8 cellular contexts compared by ENCODE assay signal in the genomic region with DNA sequence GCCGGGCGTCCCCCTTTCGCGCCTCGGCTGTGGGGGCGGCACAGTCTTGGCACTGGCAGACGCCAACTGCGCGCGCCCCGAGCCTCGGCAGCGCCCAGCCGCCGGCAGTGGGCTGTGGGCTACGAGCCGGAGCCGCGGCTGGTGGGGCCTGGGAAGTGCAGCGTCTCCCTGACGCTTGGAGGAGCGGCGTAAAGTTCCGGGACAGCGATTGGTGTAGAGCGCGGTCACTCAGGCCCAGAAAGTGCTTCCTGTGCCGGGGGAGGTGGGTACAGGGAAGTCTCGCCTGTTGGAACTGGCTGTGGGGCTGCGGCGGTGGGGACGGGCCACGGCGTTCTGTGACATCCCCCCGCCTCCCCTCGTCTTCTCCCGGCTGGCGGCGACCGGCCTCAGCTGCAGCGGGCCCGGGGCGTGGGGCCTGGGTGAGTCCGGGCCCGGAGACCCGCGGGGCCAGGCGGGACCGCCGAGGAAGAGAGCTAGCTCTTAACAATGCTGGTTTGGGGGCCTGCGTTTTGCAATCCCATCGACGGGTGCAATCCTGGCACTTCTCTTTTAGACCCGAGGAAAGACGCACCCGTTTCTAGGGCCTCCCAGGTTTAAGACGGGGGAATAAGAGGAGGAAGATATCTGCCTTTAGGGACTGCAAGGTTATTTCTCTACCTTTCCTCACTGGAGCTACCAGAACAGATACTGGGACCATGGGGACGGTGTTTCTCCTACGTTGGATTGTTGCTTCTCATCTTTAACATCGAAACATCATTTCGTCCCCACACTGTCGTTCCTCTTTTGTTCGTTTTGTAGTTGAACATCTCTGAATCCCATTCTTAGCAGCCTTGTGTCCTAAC. TPM values are rescaled to one million over a fixed set of nuclear protein-coding genes. Genes with fewer than 3 reads are reported as not detected.
A peak's percentile ranks its signal among the peaks of the same experiment; 100 is the strongest.
DNase-seq lines count a peak whose midpoint lies in the region; ATAC-seq and TF ChIP-seq lines count a peak whose summit lies in the region.

A gene (minus strand): TSS at position 157 of the 842 bp plus-strand sequence. CDS start 233 bp downstream, outside the sequence.
A gene (plus strand): TSS at position 265 of the 842 bp plus-strand sequence. CDS start 4,575 bp downstream, outside the sequence.

- peak within 1 kb of the TSS; percentile 89 for H3K4me3 ChIP-seq in Jurkat, Clone E6-1 (ENCODE audit: low read length)
- H3K4me3 ChIP-seq in PC-9 (peak within 1 kb of the TSS; percentile 92), mucosa of stomach (ENCODE audit: low read length) (peak within 1 kb of the TSS; percentile 86)

- peak within 1 kb of the TSS; percentile 95 for H3K27ac Mint-ChIP-seq in activated T-cell treated with anti-CD3 and anti-CD28 coated beads, Interleukin-2, amount 50 U/mL, for 24 hours

- peak; percentile 99 for ATAC-seq in GM21619 (IDR thresholded peaks at IDR 0.05; ENCODE audit: unreplicated experiment)

- no peaks in the 10 kb centered on the region for H4K20me1 ChIP-seq in PC-9 (ENCODE audit: insufficient read depth)

- peak within 1 kb of the TSS; percentile 28 for H3K27ac ChIP-seq in PC-9

- H3K27me3 ChIP-seq in PC-9 (ENCODE audit: insufficient read depth, low read depth) (no peaks in the 10 kb centered on the region), mucosa of stomach (ENCODE audit: control insufficient read depth, insufficient read depth, low read length) (no peaks in the 10 kb centered on the region)

- H3K9me3 ChIP-seq in PC-9 (ENCODE audit: insufficient read depth, low read depth) (no peaks in the 10 kb centered on the region), mucosa of stomach (ENCODE audit: control insufficient read depth, low read length) (no peaks in the 10 kb centered on the region)

- no peaks in the 10 kb centered on the region for H3K9me2 ChIP-seq in PC-9 (ENCODE audit: insufficient read depth)

- DNase-seq in DMS53 treated with DMSO at 0.1 percent for 48 hours (lab: John Stamatoyannopoulos, UW; ENCODE audit: unreplicated experiment) (peak; percentile 82), PC-9 (peak; percentile 89 to 96), erythroblast (lab: John Stamatoyannopoulos, UW) (peak; percentile 98)
- peak; percentile 98 for DNase-seq in Jurkat, Clone E6-1 (ENCODE audit: low read depth, low spot score)
- peak; percentile 96 for DNase-seq in activated T-cell treated with anti-CD3 and anti-CD28 coated beads, Interleukin-2, amount 50 U/mL, for 24 hours
- DNase-seq in stimulated activated CD8-positive, alpha-beta memory T cell treated with anti-CD3 and anti-CD28 coated beads, Interleukin-7, amount 100 ng/mL, for 1 hour (ENCODE audit: low read depth in 2 of 2), result peak; percentile 89 to 90

- intact Hi-C loops in PC-9 (cut with micrococcal nuclease; ENCODE audit: unreplicated experiment), result loop anchor here (1.0 to 2.0 kb wide), 2 partner anchors 155 to 186 kb away; no protein-coding TSS in a partner anchor

- no peaks in the 10 kb centered on the region for H3F3A ChIP-seq in PC-9 (ENCODE audit: insufficient read depth, low read depth)

- H3K36me3 ChIP-seq in PC-9 (ENCODE audit: low read depth) (no peaks in the 10 kb centered on the region), mucosa of stomach (ENCODE audit: control insufficient read depth, insufficient read depth, low read length) (no peaks in the 10 kb centered on the region)

- H3K27me3 Mint-ChIP-seq in activated T-cell treated with anti-CD3 and anti-CD28 coated beads, Interleukin-2, amount 50 U/mL, for 24 hours, result no peaks in the 10 kb centered on the region

- TF ChIP-seq POLR2A in erythroblast (IDR thresholded peaks at IDR 0.05; ENCODE audit: low read length), result peak; percentile 90

- H3K4me1 ChIP-seq in PC-9 (replicated peaks; ENCODE audit: insufficient read depth) (peaks cover 18% of the 10 kb centered on the region), mucosa of stomach (ENCODE audit: control insufficient read depth, insufficient read depth, low read length) (peaks cover 3% of the 10 kb centered on the region)

- H3K4me2 ChIP-seq in PC-9, result peak within 1 kb of the TSS; percentile 93

- POLR2A ChIA-PET in PC-9 (lab: Charles Lee; ENCODE audit: unreplicated experiment), result interaction anchor here (0.7 kb wide), 1 partner anchor 82 kb away, joined by 4 read pairs; no protein-coding TSS in a partner anchor

- peak within 1 kb of the TSS; percentile 88 for H3K9ac ChIP-seq in mucosa of stomach (ENCODE audit: low read length)

- no TSS peak for BruUV-seq in PC-9 (replicated peaks; lab: Mats Ljungman, UMichigan)

- peak within 1 kb of the TSS; percentile 93 for H3K4me3 Mint-ChIP-seq in activated T-cell treated with anti-CD3 and anti-CD28 coated beads, Interleukin-2, amount 50 U/mL, for 24 hours

- H3K4me1 Mint-ChIP-seq in activated T-cell treated with anti-CD3 and anti-CD28 coated beads, Interleukin-2, amount 50 U/mL, for 24 hours (ENCODE audit: low read depth), result peaks cover 37% of the 10 kb centered on the region

- peaks cover 47% of the 10 kb centered on the region for H3K36me3 Mint-ChIP-seq in activated T-cell treated with anti-CD3 and anti-CD28 coated beads, Interleukin-2, amount 50 U/mL, for 24 hours (ENCODE audit: low read depth)

- CTCF ChIA-PET in PC-9 (lab: Charles Lee), result no interaction called here

- H2AFZ ChIP-seq in PC-9, result peak within 1 kb of the TSS; percentile 91

- H3K79me2 ChIP-seq in PC-9 (ENCODE audit: low read depth), result peaks cover 31% of the 10 kb centered on the region

- TF ChIP-seq CTCF in PC-9 (conservative IDR thresholded peaks at IDR 0.05), result no peak; the same call in 1 of the 2 replicates

- no peaks in the 10 kb centered on the region for H3K9me3 Mint-ChIP-seq in activated T-cell treated with anti-CD3 and anti-CD28 coated beads, Interleukin-2, amount 50 U/mL, for 24 hours

RNA-seq across cellular contexts. Expression of the first gene that starts in this region (rescaled TPM):
- polyA plus RNA-seq in Jurkat, Clone E6-1 (2012; ENCODE audit: insufficient read depth, insufficient read length), result 33.2 TPM
- 16.8 and 21.5 TPM in 2 replicates for total RNA-seq in PC-9 (2021)

RNA-seq across cellular contexts. Expression of the second gene that starts in this region (rescaled TPM):
- 27.2 TPM for polyA plus RNA-seq in Jurkat, Clone E6-1 (2012; ENCODE audit: insufficient read depth, insufficient read length)
- total RNA-seq in PC-9 (2021), result 29.0 and 31.7 TPM in 2 replicates

Comparison
In these comparisons a context has a peak if more than half of its experiments do, and no peak if none do; other contexts are left out.
1. Peak in every context shown above with its lines: DNase-seq, ATAC-seq, H3K4me3 ChIP-seq and H3K27ac ChIP-seq.